Comparison of ENCODE assay signal across 8 cellular contexts in genomic region chr7:106598663-106599342, GRCh38.
DNase-seq lines count a peak whose midpoint lies in the region; ATAC-seq and TF ChIP-seq lines count a peak whose summit lies in the region.

No MANE protein-coding gene starts in this region.

- peak overlapping the region; percentile 22 for H3K4me3 ChIP-seq in OCI-LY1 (ENCODE audit: low read depth, low read length, poor library complexity, severe bottlenecking)
- H3K4me3 ChIP-seq in fibroblast of lung (replicated peaks in 1 of 4; ENCODE audit: control extremely low read depth in 1 of 4, insufficient read depth in 1 of 4, low read depth in 3 of 4, low read length in 4 of 4) = peak overlapping the region; percentile 25 to 59 (median 42)

- H3K36me3 Mint-ChIP-seq in nephron progenitor cell (ENCODE audit: low read depth) = no peaks in the 10 kb centered on the region

- no peaks in the 10 kb centered on the region for H3K9me2 ChIP-seq in OCI-LY1 (ENCODE audit: low read depth, low read length)

- H3K27ac ChIP-seq in OCI-LY1 (ENCODE audit: low read depth, low read length, poor library complexity, severe bottlenecking) (no peak overlapping the region), fibroblast of lung (ENCODE audit: insufficient read depth, low read length) (peak overlapping the region; percentile 34)

- ATAC-seq in GM21423 (IDR thresholded peaks at IDR 0.05; ENCODE audit: unreplicated experiment) = peak; percentile 95

- H4K20me1 ChIP-seq in OCI-LY1 (ENCODE audit: insufficient read depth, low read length) = no peaks in the 10 kb centered on the region
- no peaks in the 10 kb centered on the region for H4K20me1 ChIP-seq in fibroblast of lung (ENCODE audit: control insufficient read depth, extremely low read depth, insufficient read depth, low read length)

- H3K4me3 Mint-ChIP-seq in nephron progenitor cell = peak overlapping the region; percentile 81

- TF ChIP-seq CTCF in OCI-LY1 (IDR thresholded peaks at IDR 0.05; ENCODE audit: low read length) (no peak), fibroblast of lung (conservative IDR thresholded peaks at IDR 0.05 in 1 of 2, IDR thresholded peaks at IDR 0.05 in 1 of 2; ENCODE audit: low read depth in 1 of 2, low read length in 2 of 2) (no peak), nephron progenitor cell (IDR thresholded peaks at IDR 0.05) (no peak)

- H3K27me3 Mint-ChIP-seq in nephron progenitor cell (ENCODE audit: low read depth, poor library complexity) = peaks cover 6% of the 10 kb centered on the region

- H3K36me3 ChIP-seq in OCI-LY1 (ENCODE audit: insufficient read depth, low read length) = no peaks in the 10 kb centered on the region
- no peaks in the 10 kb centered on the region for H3K36me3 ChIP-seq in fibroblast of lung (ENCODE audit: control insufficient read depth, insufficient read depth, low read length)

- H3K4me1 ChIP-seq in OCI-LY1 (ENCODE audit: insufficient read depth, low read length, severe bottlenecking) (no peaks in the 10 kb centered on the region), fibroblast of lung (ENCODE audit: control insufficient read depth, extremely low read depth, insufficient read depth, low read length) (no peaks in the 10 kb centered on the region)

- no peaks in the 10 kb centered on the region for H3K9me3 ChIP-seq in OCI-LY1 (ENCODE audit: low read length)
- no peaks in the 10 kb centered on the region for H3K9me3 ChIP-seq in fibroblast of lung (ENCODE audit: control insufficient read depth, insufficient read depth, low read depth, low read length)

- H3K79me2 ChIP-seq in OCI-LY1 (ENCODE audit: insufficient read depth, low read length) (no peaks in the 10 kb centered on the region), fibroblast of lung (ENCODE audit: control insufficient read depth, insufficient read depth, low read length) (no peaks in the 10 kb centered on the region)

- no peaks in the 10 kb centered on the region for H3K4me1 Mint-ChIP-seq in nephron progenitor cell

- H3K27ac Mint-ChIP-seq in nephron progenitor cell = no peak overlapping the region

- H2AFZ ChIP-seq in OCI-LY1 (ENCODE audit: low read length) (peak overlapping the region; percentile 63), fibroblast of lung (ENCODE audit: low read length) (peak overlapping the region; percentile 87)

- peak overlapping the region; percentile 56 for H3K4me2 ChIP-seq in OCI-LY1 (ENCODE audit: low read length)
- peak overlapping the region; percentile 67 for H3K4me2 ChIP-seq in fibroblast of lung (ENCODE audit: extremely low read depth, insufficient read depth, low read length)

- H3F3A ChIP-seq in OCI-LY1 (ENCODE audit: insufficient read depth, low read length) = no peaks in the 10 kb centered on the region

- H3K9ac ChIP-seq in OCI-LY1 (ENCODE audit: low read length) (no peak overlapping the region), fibroblast of lung (ENCODE audit: insufficient read depth, low read length) (no peak overlapping the region)

- H3K9me3 Mint-ChIP-seq in nephron progenitor cell = no peaks in the 10 kb centered on the region

- DNase-seq in COLO829 (ENCODE audit: low spot score) = peak; percentile 35
- DNase-seq in HT-29 (ENCODE audit: low spot score) = peak; percentile 87
- peak; percentile 52 for DNase-seq in activated T-cell treated with anti-CD3 and anti-CD28 coated beads for 48 hours (ENCODE audit: low read depth)
- DNase-seq in fibroblast of lung (ENCODE audit: low read depth in 2 of 2) = peak; percentile 60 to 72
- DNase-seq in nephron progenitor cell = peak; percentile 52
- peak; percentile 59 for DNase-seq in stromal cell of bone marrow (ENCODE audit: low read depth)

- H3K27me3 ChIP-seq in OCI-LY1 (ENCODE audit: insufficient read depth, low read length) (no peaks in the 10 kb centered on the region), fibroblast of lung (ENCODE audit: control insufficient read depth, insufficient read depth, low read length) (no peaks in the 10 kb centered on the region)

Comparison
In these comparisons a context has a peak if more than half of its experiments do, and no peak if none do; other contexts are left out.
1. DNase-seq: peak in every context shown above with its lines; median percentile 87 in HT-29; 66 in fibroblast of lung; 59 in stromal cell of bone marrow; 52 in activated T-cell treated with anti-CD3 and anti-CD28 coated beads for 48 hours; 52 in nephron progenitor cell; 35 in COLO829.